23 cellular contexts compared by ENCODE assay signal in genomic region chr11:116647305-116648080, GRCh38.
"Had no signal": no experiment of that assay in that cellular context is flagged by ENCODE, and none has a peak within 500 bp of the region (broad histone marks: within the 10 kb centered on the region; RNA-seq: fewer than 3 reads in every experiment).

No MANE protein-coding gene starts in this region.

- H3K4me1 ChIP-seq: left ventricle myocardium inferior, right atrium auricular region, right lobe of liver, stomach, testis, thyroid gland, transverse colon, upper lobe of left lung had no signal

- H3K36me3 Mint-ChIP-seq: immature natural killer cell; mesothelial cell of epicardium; naive thymus-derived CD4-positive, alpha-beta T cell; natural killer cell treated with Interleukin-12 subunit alpha and Interleukin-12 subunit beta and Interleukin-15 and Interleukin-18, amount 100 ng/mL, for 72 hours; stimulated activated naive B cell treated with anti-CD40 and anti-IgM and Interleukin-4, amounts not matched to agents 10 μg/mL and 1 μg/mL and 100 μg/mL, for 72 hours had no signal

- H3K9me3 Mint-ChIP-seq: immature natural killer cell; mesothelial cell of epicardium; natural killer cell treated with Interleukin-12 subunit alpha and Interleukin-12 subunit beta and Interleukin-15 and Interleukin-18, amount 100 ng/mL, for 72 hours had no signal

- H3K27ac ChIP-seq: left ventricle myocardium inferior, ovary, right atrium auricular region, right lobe of liver, stomach, testis, thyroid gland, transverse colon, upper lobe of left lung had no signal

- H3K4me3 ChIP-seq: left ventricle myocardium inferior, lung, ovary, right atrium auricular region, right lobe of liver, smooth muscle cell, stomach, testis, thyroid gland, transverse colon, upper lobe of left lung had no signal

- H3K27ac Mint-ChIP-seq: immature natural killer cell; mesothelial cell of epicardium; naive thymus-derived CD4-positive, alpha-beta T cell; natural killer cell treated with Interleukin-12 subunit alpha and Interleukin-12 subunit beta and Interleukin-15 and Interleukin-18, amount 100 ng/mL, for 72 hours; progenitor cell of endocrine pancreas; stimulated activated naive B cell treated with anti-CD40 and anti-IgM and Interleukin-4, amounts not matched to agents 10 μg/mL and 1 μg/mL and 100 μg/mL, for 72 hours had no signal

- H3K36me3 ChIP-seq: left ventricle myocardium inferior, ovary, right atrium auricular region, right lobe of liver, stomach, thyroid gland, transverse colon, upper lobe of left lung had no signal

- DNase-seq: hypothalamus; immature natural killer cell; left ventricle myocardium inferior; mesendoderm; naive thymus-derived CD4-positive, alpha-beta T cell; ovary; right lobe of liver; stimulated activated CD4-positive, alpha-beta T cell treated with anti-CD3 and anti-CD28 coated beads, Interleukin-1b, Interleukin-23, amount 100 ng/mL, for 48 hours; stimulated activated CD4-positive, alpha-beta T cell treated with anti-CD3 and anti-CD28 coated beads, Interleukin-2, amount 100 ng/mL, for 48 hours; stimulated activated CD4-positive, alpha-beta T cell treated with anti-CD3 and anti-CD28 coated beads, Interleukin-4, amount 100 ng/mL, for 4 hours; stimulated activated naive B cell treated with anti-CD40 and anti-IgM and Interleukin-4, amounts not matched to agents 10 μg/mL and 1 μg/mL and 100 μg/mL, for 72 hours; stimulated activated naive CD8-positive, alpha-beta T cell treated with anti-CD3 and anti-CD28 coated beads, Interleukin-15, Interleukin-2, amounts not matched to agents 100 U/mL and 50 U/mL, for 24 hours; stomach; testis; thyroid gland; transverse colon; upper lobe of left lung had no signal

- H3K4me1 Mint-ChIP-seq: immature natural killer cell; mesothelial cell of epicardium; naive thymus-derived CD4-positive, alpha-beta T cell; stimulated activated naive B cell treated with anti-CD40 and anti-IgM and Interleukin-4, amounts not matched to agents 10 μg/mL and 1 μg/mL and 100 μg/mL, for 72 hours had no signal

- H3K4me3 Mint-ChIP-seq: immature natural killer cell; mesothelial cell of epicardium; naive thymus-derived CD4-positive, alpha-beta T cell; natural killer cell treated with Interleukin-12 subunit alpha and Interleukin-12 subunit beta and Interleukin-15 and Interleukin-18, amount 100 ng/mL, for 72 hours; stimulated activated naive B cell treated with anti-CD40 and anti-IgM and Interleukin-4, amounts not matched to agents 10 μg/mL and 1 μg/mL and 100 μg/mL, for 72 hours had no signal

- H3K9me3 ChIP-seq: ovary, right lobe of liver, testis, thyroid gland, transverse colon, upper lobe of left lung had no signal

- H3K4me2 ChIP-seq: smooth muscle cell had no signal
